Comparison of ENCODE assay signal across 8 cellular contexts in genomic region chr22:41237707-41238569, GRCh38. TPM values are rescaled to one million over a fixed set of nuclear protein-coding genes. Genes with fewer than 3 reads are reported as not detected.
DNase-seq lines count a peak whose midpoint lies in the region; ATAC-seq and TF ChIP-seq lines count a peak whose summit lies in the region.

No MANE protein-coding gene starts in this region.

- 14 to 17% methylated on average over 91 to 97 of the region's 97 CpGs for WGBS in heart right ventricle, 2 donors
- 16 to 29% (median 18%) methylated on average over 44 to 97 of the region's 97 CpGs for WGBS in psoas muscle, 3 donors

- peak overlapping the region in 9 of 10 donors; percentile 28 to 55 (median 50) for H3K4me3 ChIP-seq in heart right ventricle
- peak overlapping the region; percentile 61 for H3K4me3 ChIP-seq in psoas muscle
- peak overlapping the region; percentile 47 for H3K4me3 ChIP-seq in upper lobe of right lung

- ATAC-seq in HG03354 (IDR thresholded peaks at IDR 0.05; ENCODE audit: poor library complexity, severe bottlenecking, unreplicated experiment) (peak; percentile 61), heart right ventricle (peak; percentile 35 to 87 (median 74)), psoas muscle (peak; percentile 63 to 76 (median 69)), upper lobe of right lung (peak; percentile 93)

- H3K27ac ChIP-seq in RWPE1 (peak overlapping the region; percentile 79), heart right ventricle (peak overlapping the region in 9 of 10 donors; percentile 46 to 76 (median 64)), psoas muscle (no peak overlapping the region), upper lobe of right lung (peak overlapping the region; percentile 51)

- POLR2A ChIA-PET in RWPE1 (lab: Yijun Ruan, JAX; ENCODE audit: low non-redundant PET), result interaction anchor here (0.6 to 0.8 kb wide), 3 partner anchors 11 to 69 kb away, joined by 3 to 4 read pairs (median 3); no protein-coding TSS in a partner anchor

- H3K4me1 ChIP-seq in heart right ventricle (peaks cover 8 to 37% (median 20%) of the 10 kb centered on the region in 9 donors), psoas muscle (peaks cover 5% of the 10 kb centered on the region), upper lobe of right lung (peaks cover 8% of the 10 kb centered on the region)

- H3K9me3 ChIP-seq in heart right ventricle (no peaks in the 10 kb centered on the region), psoas muscle (no peaks in the 10 kb centered on the region), upper lobe of right lung (no peaks in the 10 kb centered on the region)

- TF ChIP-seq CTCF in RWPE1 (conservative IDR thresholded peaks at IDR 0.05; ENCODE audit: low read depth) (peak; percentile 87), heart right ventricle (IDR thresholded peaks at IDR 0.05) (peak in 8 of 9 donors; percentile 35 to 77 (median 67)), psoas muscle (IDR thresholded peaks at IDR 0.05) (peak; percentile 54), upper lobe of right lung (IDR thresholded peaks at IDR 0.05) (peak; percentile 70)

- H3K36me3 ChIP-seq in heart right ventricle (no peaks in the 10 kb centered on the region), psoas muscle (ENCODE audit: insufficient read depth in 1 of 2, low read depth in 1 of 2) (no peaks in the 10 kb centered on the region), upper lobe of right lung (no peaks in the 10 kb centered on the region)

- CTCF ChIA-PET in RWPE1 (lab: Yijun Ruan, JAX), result interaction anchor here (0.5 to 2.0 kb wide), 7 partner anchors 9 to 712 kb away, joined by 3 to 5 read pairs (median 3); no protein-coding TSS in a partner anchor

- intact Hi-C loops in heart right ventricle (cut with DNase I) (loop anchor here in 3 of 10 donors (5.0 to 10.0 kb wide), 3 partner anchors 41 to 146 kb away; partner anchors contain the start of gene EP300 (in 1 of the 3)), psoas muscle (cut with DNase I) (loop anchor here in 1 of 2 donors (2.0 kb wide), 1 partner anchor 315 kb away; no protein-coding TSS in a partner anchor), upper lobe of right lung (cut with DNase I) (no loop called here)

- H3K27me3 ChIP-seq in heart right ventricle (no peaks in the 10 kb centered on the region), psoas muscle (ENCODE audit: insufficient read depth in 3 of 3, low read length in 2 of 3) (no peaks in the 10 kb centered on the region), upper lobe of right lung (no peaks in the 10 kb centered on the region)

- peak; percentile 17 for DNase-seq in NCI-H2029 (lab: John Stamatoyannopoulos, UW)
- no peak for DNase-seq in NCI-H2029 treated with DMSO at 0.1 percent for 48 hours (lab: John Stamatoyannopoulos, UW)
- peak; percentile 42 for DNase-seq in RWPE1 (ENCODE audit: low spot score)
- DNase-seq in activated naive CD4-positive, alpha-beta T cell treated with anti-CD3 and anti-CD28 coated beads, Interleukin-2, amount 50 U/mL, for 16 hours, result peak; percentile 81
- peak; percentile 64 to 77 for DNase-seq in heart right ventricle
- peak; percentile 64 to 84 for DNase-seq in psoas muscle
- peak; percentile 94 for DNase-seq in upper lobe of right lung

RNA-seq across cellular contexts. Expression of gene CHADL, which starts 2.8 kb away (rescaled TPM):
- total RNA-seq in heart right ventricle (10 to 100 TPM in 5 of 10 donors, 1 to 10 TPM in 5; 7.2 to 33.2 (median 10.6) TPM), psoas muscle (1 to 10 TPM in 2 of 4 donors, under 1 TPM in 2; 0.32 to 2.0 (median 1.2) TPM), upper lobe of right lung (3.4 TPM)
- polyA plus RNA-seq in heart right ventricle (10 to 100 TPM in 1 of 2 donors, 1 to 10 TPM in 1; 4.5 to 46.6 TPM), psoas muscle (1 to 10 TPM in 1 of 3 donors, under 1 TPM in 2; 0.42 to 1.9 (median 0.62) TPM)

RNA-seq across cellular contexts. Expression of gene L3MBTL2, which starts 32.8 kb away (rescaled TPM):
- total RNA-seq in heart right ventricle (10 to 100 TPM; 12.0 to 18.5 (median 15.1) TPM), psoas muscle (10 to 100 TPM in 3 of 4 donors, 1 to 10 TPM in 1; 8.7 to 15.8 (median 11.9) TPM), upper lobe of right lung (24.0 TPM)
- polyA plus RNA-seq in heart right ventricle (10 to 100 TPM; 10.0 to 17.4 TPM), psoas muscle (10 to 100 TPM in 1 of 3 donors, 1 to 10 TPM in 2; 7.2 to 12.3 (median 9.0) TPM)

RNA-seq across cellular contexts. Expression of gene RANGAP1, which starts 48.0 kb away (rescaled TPM):
- total RNA-seq in heart right ventricle (10 to 100 TPM; 26.5 to 53.8 (median 31.4) TPM), psoas muscle (10 to 100 TPM; 31.9 to 48.8 (median 40.8) TPM), upper lobe of right lung (48.0 TPM)
- polyA plus RNA-seq in heart right ventricle (10 to 100 TPM; 23.2 to 90.3 TPM), psoas muscle (10 to 100 TPM; 26.2 to 51.8 (median 51.3) TPM)
